1 cellular context compared by ENCODE assay signal in the genomic region with DNA sequence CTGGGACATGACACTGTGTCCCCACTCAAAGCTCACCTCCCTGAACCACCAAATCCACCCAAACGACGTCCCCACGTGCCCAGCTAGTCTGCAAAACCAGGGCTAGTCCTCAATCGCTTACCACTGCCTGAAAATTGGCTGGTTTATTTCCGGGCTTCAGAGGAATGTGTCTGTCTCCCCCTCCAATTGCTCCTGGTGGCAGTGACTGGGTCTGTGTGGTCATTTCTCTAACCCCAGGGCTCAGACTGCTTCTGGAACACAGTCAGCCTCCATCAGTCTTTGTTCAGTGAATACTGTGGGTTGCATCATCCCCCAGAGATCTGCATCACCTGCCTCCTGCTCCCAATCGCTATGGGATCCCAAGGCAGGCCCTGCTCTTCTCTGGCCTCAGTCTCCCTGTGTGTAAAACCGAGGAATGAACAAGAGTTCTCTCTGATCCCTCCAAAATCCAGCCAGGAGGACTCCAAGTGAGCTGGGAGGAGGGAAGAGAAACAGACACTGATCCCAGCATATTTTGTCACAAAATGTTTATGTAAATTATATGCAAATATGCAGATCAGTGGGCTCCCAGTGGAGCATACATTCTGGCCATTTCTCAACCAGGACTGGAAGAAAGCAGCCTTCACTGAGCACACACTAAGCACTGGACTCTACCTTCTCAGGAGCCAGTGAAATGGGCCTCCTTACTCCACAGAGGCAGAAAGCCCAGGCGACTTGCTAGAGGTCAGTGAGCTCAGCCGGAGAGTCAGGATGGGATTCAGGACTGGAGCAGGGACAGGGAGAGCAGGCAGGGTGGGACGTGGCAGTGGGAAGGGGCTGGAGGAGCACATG.
TF ChIP-seq lines count a peak whose summit lies in the region.

No MANE protein-coding gene starts in this region.

TF ChIP-seq in IMR-90, 13 proteins besides CTCF, POLR2A, EP300 and RAD21 (continued from another document):
- TF ChIP-seq CEBPB (IDR thresholded peaks at IDR 0.05; ENCODE audit: low read depth, low read length) (peak; percentile 97), CHD1 (IDR thresholded peaks at IDR 0.05; ENCODE audit: low read depth, low read length) (no peak)
